ENCODE assay signal across 12 cellular contexts in genomic region chr20:44093249-44093582, GRCh38.
DNase-seq lines count a peak whose midpoint lies in the region; ATAC-seq and TF ChIP-seq lines count a peak whose summit lies in the region.
"Had no signal": no experiment of that assay in that cellular context is flagged by ENCODE, and none has a peak within 500 bp of the region (broad histone marks: within the 10 kb centered on the region; RNA-seq: fewer than 3 reads in every experiment).

No MANE protein-coding gene starts in this region.

- H2AK5ac ChIP-seq in trophoblast cell (ENCODE audit: low read length): no peak overlapping the region

- H3K36me3 Mint-ChIP-seq in natural killer cell (no peaks in the 10 kb centered on the region), endodermal cell (ENCODE audit: low read depth) (no peaks in the 10 kb centered on the region), progenitor cell of endocrine pancreas (ENCODE audit: insufficient read depth) (no peaks in the 10 kb centered on the region)
- no peaks in the 10 kb centered on the region for H3K36me3 Mint-ChIP-seq in natural killer cell treated with Interleukin-12 subunit alpha and Interleukin-12 subunit beta and Interleukin-15 and Interleukin-18, amount 100 ng/mL, for 72 hours

- H3K9me2 ChIP-seq in Loucy (replicated peaks; ENCODE audit: low read depth, low read length): no peaks in the 10 kb centered on the region

- H2BK12ac ChIP-seq in trophoblast cell (ENCODE audit: low read length): no peak overlapping the region

- no peak overlapping the region for H3K23ac ChIP-seq in trophoblast cell (ENCODE audit: low read length)

- H3K4me1 ChIP-seq in Loucy (ENCODE audit: insufficient read depth, low read length, poor library complexity, severe bottlenecking) (peaks cover 13% of the 10 kb centered on the region), endodermal cell (ENCODE audit: control insufficient read depth, insufficient read depth, low read length) (no peaks in the 10 kb centered on the region), trophoblast cell (ENCODE audit: control insufficient read depth in 1 of 2, insufficient read depth in 2 of 2, low read length in 2 of 2) (peaks cover 5% of the 10 kb centered on the region in 2 experiments), ovary (ENCODE audit: insufficient read depth) (no peaks in the 10 kb centered on the region), thyroid gland (no peaks in the 10 kb centered on the region)
- H3K4me1 ChIP-seq: Peyer's patch had no signal

- H4K20me1 ChIP-seq in Loucy (ENCODE audit: insufficient read depth, low read length, poor library complexity, severe bottlenecking): no peaks in the 10 kb centered on the region

- H3K79me1 ChIP-seq in trophoblast cell (ENCODE audit: low read length): peaks cover 2% of the 10 kb centered on the region

- H3K79me2 ChIP-seq in Loucy (ENCODE audit: insufficient read depth, low read length) (no peaks in the 10 kb centered on the region), trophoblast cell (ENCODE audit: control insufficient read depth, insufficient read depth, low read length, poor library complexity) (no peaks in the 10 kb centered on the region)

- no peak overlapping the region for H4K91ac ChIP-seq in trophoblast cell (ENCODE audit: low read depth, low read length)

- no peak overlapping the region for H3K14ac ChIP-seq in trophoblast cell (ENCODE audit: low read length)

- H3K27me3 ChIP-seq in Loucy (ENCODE audit: insufficient read depth, low read length, poor library complexity, severe bottlenecking) (no peaks in the 10 kb centered on the region), endodermal cell (ENCODE audit: control insufficient read depth, insufficient read depth, low read length, poor library complexity, severe bottlenecking) (no peaks in the 10 kb centered on the region), trophoblast cell (ENCODE audit: insufficient read depth, low read length) (no peaks in the 10 kb centered on the region), ovary (no peaks in the 10 kb centered on the region), thyroid gland (no peaks in the 10 kb centered on the region)
- H3K27me3 ChIP-seq: Peyer's patch had no signal

- ATAC-seq in natural killer cell: no peak
- no peak for ATAC-seq in natural killer cell treated with Interleukin-12 subunit alpha and Interleukin-12 subunit beta and Interleukin-15 and Interleukin-18, amount 100 ng/mL, for 72 hours

- H3K4me3 Mint-ChIP-seq in natural killer cell: no peak overlapping the region
- no peak overlapping the region for H3K4me3 Mint-ChIP-seq in natural killer cell treated with Interleukin-12 subunit alpha and Interleukin-12 subunit beta and Interleukin-15 and Interleukin-18, amount 100 ng/mL, for 72 hours
- no peak overlapping the region for H3K4me3 Mint-ChIP-seq in endodermal cell
- H3K4me3 Mint-ChIP-seq in progenitor cell of endocrine pancreas (ENCODE audit: low read depth): no peak overlapping the region

- DNase-seq in natural killer cell (no peak), endodermal cell (no peak), trophoblast cell (no peak), ovary (no peak), thyroid gland (no peak), progenitor cell of endocrine pancreas (ENCODE audit: low spot score, unreplicated experiment) (no peak)
- no peak for DNase-seq in natural killer cell treated with Interleukin-12 subunit alpha and Interleukin-12 subunit beta and Interleukin-15 and Interleukin-18, amount 100 ng/mL, for 72 hours (ENCODE audit: low spot score)
- DNase-seq: H7, NCI-H1048, NCI-H2081 treated with DMSO at 0.1 percent for 48 hours, Peyer's patch had no signal

- H3K9me3 Mint-ChIP-seq in natural killer cell (no peaks in the 10 kb centered on the region), endodermal cell (no peaks in the 10 kb centered on the region), progenitor cell of endocrine pancreas (ENCODE audit: low read depth) (no peaks in the 10 kb centered on the region)
- no peaks in the 10 kb centered on the region for H3K9me3 Mint-ChIP-seq in natural killer cell treated with Interleukin-12 subunit alpha and Interleukin-12 subunit beta and Interleukin-15 and Interleukin-18, amount 100 ng/mL, for 72 hours

- no peak overlapping the region for H4K12ac ChIP-seq in trophoblast cell (ENCODE audit: low read depth, low read length)

- H3K4me1 Mint-ChIP-seq in natural killer cell: no peaks in the 10 kb centered on the region
- no peaks in the 10 kb centered on the region for H3K4me1 Mint-ChIP-seq in natural killer cell treated with Interleukin-12 subunit alpha and Interleukin-12 subunit beta and Interleukin-15 and Interleukin-18, amount 100 ng/mL, for 72 hours (ENCODE audit: low read depth in 2 of 2)
- peaks cover 4% of the 10 kb centered on the region for H3K4me1 Mint-ChIP-seq in endodermal cell
- peaks cover 10% of the 10 kb centered on the region for H3K4me1 Mint-ChIP-seq in progenitor cell of endocrine pancreas (ENCODE audit: low read depth)

- no peak overlapping the region; the same call in 1 of the 2 replicates for H2AFZ ChIP-seq in Loucy (ENCODE audit: low read length)
- no peak overlapping the region for H2AFZ ChIP-seq in trophoblast cell (ENCODE audit: insufficient read depth, low read length, poor library complexity)

- H2BK5ac ChIP-seq in trophoblast cell (ENCODE audit: low read depth, low read length, poor library complexity): no peak overlapping the region

- H3K4ac ChIP-seq in trophoblast cell (ENCODE audit: low read depth, low read length): no peak overlapping the region

- H3K18ac ChIP-seq in trophoblast cell (ENCODE audit: low read length): no peak overlapping the region

- peaks cover 19 to 23% of the 10 kb centered on the region in 2 donors for H3K27me3 Mint-ChIP-seq in natural killer cell (ENCODE audit: low read depth in 2 of 2)
- H3K27me3 Mint-ChIP-seq in natural killer cell treated with Interleukin-12 subunit alpha and Interleukin-12 subunit beta and Interleukin-15 and Interleukin-18, amount 100 ng/mL, for 72 hours: peaks cover 19 to 24% of the 10 kb centered on the region in 2 donors
- H3K27me3 Mint-ChIP-seq in endodermal cell (ENCODE audit: insufficient read depth): no peaks in the 10 kb centered on the region
- peaks cover 3% of the 10 kb centered on the region for H3K27me3 Mint-ChIP-seq in progenitor cell of endocrine pancreas

- H4K8ac ChIP-seq in trophoblast cell (ENCODE audit: low read depth, low read length): no peak overlapping the region

- 72 to 80% methylated on average over 1 to 2 of the region's 2 CpGs for WGBS in endodermal cell (ENCODE audit: insufficient coverage in 1 of 2, insufficient read length in 1 of 2), 2 experiments
- WGBS in trophoblast cell (ENCODE audit: extremely low coverage, insufficient coverage, insufficient read length): no CpG with 5 or more reads among the region's 2 CpGs
- 73 to 83% (median 73%) methylated on average over 2 of the region's 2 CpGs for WGBS in ovary, 3 donors
- 75 to 76% methylated on average over 2 of the region's 2 CpGs for WGBS in thyroid gland, 2 donors

- no peak overlapping the region for H2BK120ac ChIP-seq in trophoblast cell (ENCODE audit: insufficient read depth, low read length, poor library complexity)

- H3K4me3 ChIP-seq in Loucy (ENCODE audit: low read length, poor library complexity, severe bottlenecking) (no peak overlapping the region), endodermal cell (ENCODE audit: low read length) (no peak overlapping the region), trophoblast cell (ENCODE audit: low read depth, low read length) (no peak overlapping the region), ovary (no peak overlapping the region), thyroid gland (replicated peaks in 1 of 3) (no peak overlapping the region)
- H3K4me3 ChIP-seq: Peyer's patch had no signal

- H3K36me3 ChIP-seq in Loucy (ENCODE audit: insufficient read depth, low read length) (no peaks in the 10 kb centered on the region), endodermal cell (ENCODE audit: control insufficient read depth, insufficient read depth, low read length) (no peaks in the 10 kb centered on the region), trophoblast cell (ENCODE audit: control insufficient read depth in 1 of 2, insufficient read depth in 2 of 2, low read length in 2 of 2) (no peaks in the 10 kb centered on the region), ovary (no peaks in the 10 kb centered on the region), thyroid gland (no peaks in the 10 kb centered on the region)
- H3K36me3 ChIP-seq: Peyer's patch had no signal

- no peak overlapping the region for H3K9ac ChIP-seq in Loucy (ENCODE audit: low read depth, low read length, poor library complexity, severe bottlenecking)
- no peak overlapping the region for H3K9ac ChIP-seq in endodermal cell (ENCODE audit: extremely low read depth, low read length, poor library complexity, severe bottlenecking)
- H3K9ac ChIP-seq in trophoblast cell (ENCODE audit: low read length): no peak overlapping the region

- H3K27ac ChIP-seq in endodermal cell (ENCODE audit: low read depth, low read length) (no peak overlapping the region), trophoblast cell (ENCODE audit: low read depth, low read length) (no peak overlapping the region), ovary (no peak overlapping the region), thyroid gland (no peak overlapping the region)
- H3K27ac ChIP-seq: Peyer's patch had no signal

- H3K4me2 ChIP-seq in Loucy (ENCODE audit: low read depth, low read length, poor library complexity, severe bottlenecking) (no peak overlapping the region), trophoblast cell (ENCODE audit: low read length) (no peak overlapping the region)

- no peaks in the 10 kb centered on the region for H3F3A ChIP-seq in Loucy (ENCODE audit: low read depth)

- intact Hi-C loops in natural killer cell (cut with micrococcal nuclease): loop anchor here (10.0 kb wide), 1 partner anchor 638 kb away; the partner anchor contains the start of gene SRSF6
- intact Hi-C loops in ovary (cut with DNase I): no loop called here
- intact Hi-C loops in thyroid gland (cut with DNase I): no loop called here

- TF ChIP-seq POLR2A in ovary (IDR thresholded peaks at IDR 0.05) (no peak), thyroid gland (IDR thresholded peaks at IDR 0.05) (no peak)

- H3K9me3 ChIP-seq in Loucy (ENCODE audit: insufficient read depth, low read depth, low read length): no peaks in the 10 kb centered on the region
- H3K9me3 ChIP-seq in endodermal cell (ENCODE audit: control insufficient read depth, low read length): no peaks in the 10 kb centered on the region
- H3K9me3 ChIP-seq in trophoblast cell (ENCODE audit: insufficient read depth, low read depth, low read length): no peaks in the 10 kb centered on the region
- H3K9me3 ChIP-seq in ovary: no peaks in the 10 kb centered on the region
- no peaks in the 10 kb centered on the region for H3K9me3 ChIP-seq in thyroid gland
- H3K9me3 ChIP-seq: Peyer's patch had no signal

- TF ChIP-seq CTCF in natural killer cell (IDR thresholded peaks at IDR 0.05) (peak; percentile 14), Loucy (conservative IDR thresholded peaks at IDR 0.05; ENCODE audit: low read length) (0 out of 2 replicates have a peak, but pooled peaks have one; percentile 32), endodermal cell (conservative IDR thresholded peaks at IDR 0.05) (peak; percentile 42), ovary (IDR thresholded peaks at IDR 0.05) (no peak), thyroid gland (IDR thresholded peaks at IDR 0.05) (no peak), progenitor cell of endocrine pancreas (IDR thresholded peaks at IDR 0.05; ENCODE audit: unreplicated experiment) (no peak)

- no peak for TF ChIP-seq EP300 in ovary (IDR thresholded peaks at IDR 0.05)

- H3K27ac Mint-ChIP-seq in natural killer cell: no peak overlapping the region
- H3K27ac Mint-ChIP-seq in natural killer cell treated with Interleukin-12 subunit alpha and Interleukin-12 subunit beta and Interleukin-15 and Interleukin-18, amount 100 ng/mL, for 72 hours: no peak overlapping the region
- no peak overlapping the region for H3K27ac Mint-ChIP-seq in endodermal cell
- no peak overlapping the region for H3K27ac Mint-ChIP-seq in progenitor cell of endocrine pancreas

Comparison
In these comparisons a context has a peak if more than half of its experiments do, and no peak if none do; other contexts are left out.
1. CTCF ChIP-seq: peak in natural killer cell (single experiment), Loucy (single experiment) and endodermal cell (single experiment); none in ovary (0 of 3), thyroid gland (0 of 6) and progenitor cell of endocrine pancreas (single experiment).